ENCODE assay signal across 22 cellular contexts in the genomic region with DNA sequence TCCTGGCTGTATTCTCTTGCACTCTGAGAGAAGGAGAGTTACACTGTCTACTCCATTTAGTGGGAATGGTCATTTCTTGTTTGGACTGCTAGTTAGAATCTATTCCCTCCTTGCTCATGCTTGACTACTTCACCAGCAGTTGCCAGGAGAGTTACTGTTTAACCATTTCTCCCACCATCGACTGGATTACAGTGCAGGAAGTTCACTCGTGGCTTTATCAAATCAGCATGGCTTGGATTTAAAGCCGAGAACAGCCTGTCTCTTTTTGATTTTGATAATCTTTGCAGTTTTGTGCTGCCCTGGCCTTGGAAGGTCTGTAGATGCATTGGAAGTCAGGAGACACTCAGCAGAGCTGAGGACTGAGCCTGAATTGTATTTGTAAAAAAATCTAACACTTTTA. TPM values are rescaled to one million over a fixed set of nuclear protein-coding genes. Genes with fewer than 3 reads are reported as not detected.
"Had no signal": no experiment of that assay in that cellular context is flagged by ENCODE, and none has a peak within 500 bp of the region (broad histone marks: within the 10 kb centered on the region; RNA-seq: fewer than 3 reads in every experiment).

No MANE protein-coding gene starts in this region.

- H3K27me3 ChIP-seq: tibial nerve, vagina had no signal

- H3K4me3 ChIP-seq: gastroesophageal sphincter, tibial nerve, vagina had no signal

- H3K4me3 Mint-ChIP-seq: activated B cell treated with CpG ODN at 0.5 μM for 24 hours; activated CD4-positive, alpha-beta T cell treated with anti-CD3 and anti-CD28 coated beads, Interleukin-2, amount 10 ng/mL, durations not matched to agents 24 days and 14 days; activated T-helper 1 cell treated with anti-CD3 and anti-CD28 coated beads, Interleukin-12 subunit alpha, Interleukin-12 subunit beta, Interleukin-2, Interleukin-4 antibody, amounts not matched to agents 30 ng/mL and 10 ng/mL and 1 ng/mL, durations not matched to agents 14 hours and 24 hours and 36 hours; endodermal cell; naive thymus-derived CD8-positive, alpha-beta T cell; stimulated activated naive B cell treated with anti-CD40 and anti-IgM and Interleukin-4, amounts not matched to agents 10 μg/mL and 1 μg/mL and 100 μg/mL, for 72 hours; T-helper 2 cell treated with Interferon-gamma antibody and Interleukin-4, amounts not matched to agents 5 μg/mL and 100 μg/mL, for 36 hours had no signal

- H3K36me3 Mint-ChIP-seq: stimulated activated naive B cell treated with anti-CD40 and anti-IgM and Interleukin-4, amounts not matched to agents 10 μg/mL and 1 μg/mL and 100 μg/mL, for 72 hours had no signal

- H3K27ac ChIP-seq: gastroesophageal sphincter, neutrophil, tibial nerve, vagina had no signal

- ATAC-seq: gastroesophageal sphincter; naive thymus-derived CD8-positive, alpha-beta T cell; stimulated activated naive B cell treated with anti-CD40 and anti-IgM and Interleukin-4, amounts not matched to agents 10 μg/mL and 1 μg/mL and 100 μg/mL, for 72 hours had no signal

- H3K9me3 ChIP-seq: neutrophil, tibial nerve, vagina had no signal

- DNase-seq: activated B cell treated with CpG ODN at 0.5 μM for 24 hours; activated CD4-positive, alpha-beta T cell treated with anti-CD3 and anti-CD28 coated beads, Interleukin-2, amount 10 ng/mL, durations not matched to agents 24 days and 14 days; activated CD8-positive, alpha-beta memory T cell treated with anti-CD3 and anti-CD28 coated beads for 24 hours; activated naive CD4-positive, alpha-beta T cell treated with Interleukin-2 at 50 U/mL for 16 hours; anterior cingulate cortex; dermis blood vessel endothelial cell; endodermal cell; erythroblast; mammary epithelial cell; naive thymus-derived CD8-positive, alpha-beta T cell; retina; stimulated activated CD4-positive, alpha-beta T cell treated with anti-CD3 and anti-CD28 coated beads, Interleukin-15, amount 100 ng/mL, for 24 hours; stimulated activated CD4-positive, alpha-beta T cell treated with anti-CD3 and anti-CD28 coated beads, Interleukin-4, amount 100 ng/mL, for 1 hour; stimulated activated naive B cell treated with anti-CD40 and anti-IgM and Interleukin-4, amounts not matched to agents 10 μg/mL and 1 μg/mL and 100 μg/mL, for 72 hours; SW 1271 had no signal

- H3K27me3 Mint-ChIP-seq: activated B cell treated with CpG ODN at 0.5 μM for 24 hours had no signal

- H3K4me1 ChIP-seq: gastroesophageal sphincter, tibial nerve, vagina had no signal

- H3K27ac Mint-ChIP-seq: activated B cell treated with CpG ODN at 0.5 μM for 24 hours; activated CD4-positive, alpha-beta T cell treated with anti-CD3 and anti-CD28 coated beads, Interleukin-2, amount 10 ng/mL, durations not matched to agents 24 days and 14 days; activated T-helper 1 cell treated with anti-CD3 and anti-CD28 coated beads, Interleukin-12 subunit alpha, Interleukin-12 subunit beta, Interleukin-2, Interleukin-4 antibody, amounts not matched to agents 30 ng/mL and 10 ng/mL and 1 ng/mL, durations not matched to agents 14 hours and 24 hours and 36 hours; endodermal cell; naive thymus-derived CD8-positive, alpha-beta T cell; stimulated activated naive B cell treated with anti-CD40 and anti-IgM and Interleukin-4, amounts not matched to agents 10 μg/mL and 1 μg/mL and 100 μg/mL, for 72 hours; T-helper 2 cell treated with Interferon-gamma antibody and Interleukin-4, amounts not matched to agents 5 μg/mL and 100 μg/mL, for 36 hours had no signal

- FAIRE-seq: bronchial epithelial cell had no signal

- H3K36me3 ChIP-seq: gastroesophageal sphincter, neutrophil, tibial nerve, vagina had no signal

- H3K4me1 Mint-ChIP-seq: activated B cell treated with CpG ODN at 0.5 μM for 24 hours; activated CD4-positive, alpha-beta T cell treated with anti-CD3 and anti-CD28 coated beads, Interleukin-2, amount 10 ng/mL, durations not matched to agents 24 days and 14 days; naive thymus-derived CD8-positive, alpha-beta T cell; stimulated activated naive B cell treated with anti-CD40 and anti-IgM and Interleukin-4, amounts not matched to agents 10 μg/mL and 1 μg/mL and 100 μg/mL, for 72 hours had no signal

RNA-seq across cellular contexts. Expression of gene GBA3, which starts 3.2 kb away (rescaled TPM):
- total RNA-seq: activated B cell treated with CpG ODN at 0.5 μM for 24 hours; activated CD4-positive, alpha-beta T cell treated with anti-CD3 and anti-CD28 coated beads, Interleukin-2, amount 10 ng/mL, durations not matched to agents 24 days and 14 days; activated T-helper 1 cell treated with anti-CD3 and anti-CD28 coated beads, Interleukin-12 subunit alpha, Interleukin-12 subunit beta, Interleukin-2, Interleukin-4 antibody, amounts not matched to agents 30 ng/mL and 10 ng/mL and 1 ng/mL, durations not matched to agents 14 hours and 24 hours and 36 hours; dermis blood vessel endothelial cell; endodermal cell; gastroesophageal sphincter; naive thymus-derived CD8-positive, alpha-beta T cell; tibial nerve; vagina had no signal
- polyA plus RNA-seq: mammary epithelial cell had no signal
